8 cellular contexts compared by ENCODE assay signal in the genomic region with DNA sequence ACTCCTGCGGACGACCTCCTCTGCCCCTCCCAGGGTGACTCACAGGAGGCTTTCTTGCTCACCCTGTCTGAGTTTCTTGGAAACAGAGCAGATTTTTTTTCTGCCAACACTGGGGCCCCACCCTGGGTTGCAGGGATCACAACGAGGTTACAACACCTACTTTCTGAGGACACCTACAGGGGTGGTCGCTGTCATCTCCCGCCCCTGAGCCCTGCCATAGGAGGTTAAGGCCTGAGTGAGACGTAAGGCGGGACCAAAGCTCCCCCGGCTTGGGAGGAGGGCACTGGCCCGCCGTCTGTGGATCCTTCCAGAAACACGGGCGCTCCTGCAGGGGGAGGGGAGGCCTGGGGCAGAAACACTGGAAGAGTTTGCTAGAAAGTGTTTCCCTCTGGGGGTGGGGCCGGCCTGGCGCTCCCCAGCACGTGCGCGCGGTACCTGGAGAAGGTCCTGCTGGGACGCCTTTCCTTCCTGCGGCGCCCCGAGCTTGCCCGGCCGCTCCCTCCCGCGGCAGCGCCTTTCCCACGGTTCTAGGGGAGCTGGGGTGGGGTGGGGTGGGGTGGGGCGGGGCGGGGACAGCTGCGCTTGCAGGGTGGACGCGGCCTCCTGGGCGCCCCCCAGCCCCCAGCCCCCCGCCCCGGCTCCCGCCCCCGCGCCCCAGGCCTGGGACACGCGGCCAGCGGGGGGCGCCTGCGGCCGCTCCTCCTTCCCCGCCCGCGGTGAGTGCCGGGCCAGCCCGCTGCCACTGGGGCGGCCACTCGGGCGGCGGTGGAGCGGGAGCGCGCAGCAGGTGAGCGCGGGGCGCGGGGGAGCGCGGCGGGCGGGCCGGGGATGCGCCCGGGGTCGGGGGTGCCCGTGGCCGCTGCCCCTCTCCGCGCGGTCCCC. TPM values are rescaled to one million over a fixed set of nuclear protein-coding genes. Genes with fewer than 3 reads are reported as not detected.
DNase-seq lines count a peak whose midpoint lies in the region; ATAC-seq and TF ChIP-seq lines count a peak whose summit lies in the region.

No MANE protein-coding gene starts in this region.

- H3K9me3 Mint-ChIP-seq in activated CD8-positive, alpha-beta memory T cell treated with anti-CD3 and anti-CD28 coated beads, Interleukin-2, amount 10 ng/mL, durations not matched to agents 7 days and 5 days (ENCODE audit: low read depth), result no peaks in the 10 kb centered on the region
- no peaks in the 10 kb centered on the region for H3K9me3 Mint-ChIP-seq in naive B cell

- peaks cover 30% of the 10 kb centered on the region for H3K4me1 Mint-ChIP-seq in activated CD8-positive, alpha-beta memory T cell treated with anti-CD3 and anti-CD28 coated beads, Interleukin-2, amount 10 ng/mL, durations not matched to agents 7 days and 5 days
- H3K4me1 Mint-ChIP-seq in naive B cell, result peaks cover 6 to 11% (median 9%) of the 10 kb centered on the region in 3 donors

- peak; percentile 52 for DNase-seq in HCEC 1CT
- peak; percentile 47 for DNase-seq in NCI-H1105 (lab: John Stamatoyannopoulos, UW)
- DNase-seq in activated CD8-positive, alpha-beta memory T cell treated with anti-CD3 and anti-CD28 coated beads, Interleukin-2, amount 10 ng/mL, durations not matched to agents 7 days and 5 days, result peak; percentile 87
- peak; percentile 55 for DNase-seq in naive B cell
- peak in 1 of 2 donors; percentile 86 for DNase-seq in suprapubic skin (ENCODE audit: low spot score in 2 of 2)

- H3K9me3 ChIP-seq in suprapubic skin, result no peaks in the 10 kb centered on the region

- 0% methylated on average over 8 of the region's 74 CpGs for WGBS in suprapubic skin

- CTCF ChIA-PET in activated CD8-positive, alpha-beta memory T cell treated with anti-CD3 and anti-CD28 coated beads, Interleukin-2, amount 10 ng/mL, durations not matched to agents 7 days and 5 days (lab: Charles Lee), result interaction anchor here (0.7 to 2.7 kb wide), 15 partner anchors 9 to 221 kb away, joined by 3 to 11 read pairs (median 4); a partner anchor contains a TSS

- TF ChIP-seq CTCF in GM12874 (IDR thresholded peaks at IDR 0.05; ENCODE audit: insufficient read depth, low read depth, low read length), result peak; percentile 48
- peak in 1 of 2 donors; percentile 24 for TF ChIP-seq CTCF in suprapubic skin (IDR thresholded peaks at IDR 0.05)

- no peaks in the 10 kb centered on the region for H3K36me3 Mint-ChIP-seq in activated CD8-positive, alpha-beta memory T cell treated with anti-CD3 and anti-CD28 coated beads, Interleukin-2, amount 10 ng/mL, durations not matched to agents 7 days and 5 days
- no peaks in the 10 kb centered on the region for H3K36me3 Mint-ChIP-seq in naive B cell

- peak overlapping the region; percentile 68 for H3K4me3 ChIP-seq in suprapubic skin

- TF ChIP-seq POLR2A in suprapubic skin (IDR thresholded peaks at IDR 0.05), result no peak

- peak overlapping the region; percentile 44 for H3K27ac ChIP-seq in suprapubic skin

- no peaks in the 10 kb centered on the region for H3K36me3 ChIP-seq in suprapubic skin

- H3K4me1 ChIP-seq in suprapubic skin, result peaks cover 33% of the 10 kb centered on the region

- no peak for TF ChIP-seq EP300 in suprapubic skin (IDR thresholded peaks at IDR 0.05)

- ATAC-seq in activated CD8-positive, alpha-beta memory T cell treated with anti-CD3 and anti-CD28 coated beads, Interleukin-2, amount 10 ng/mL, durations not matched to agents 7 days and 5 days, result peak; percentile 76
- peak; percentile 92 for ATAC-seq in esophagus mucosa
- peak; percentile 83 to 89 for ATAC-seq in naive B cell (ENCODE audit: low read depth in 2 of 2)
- no peak for ATAC-seq in GM18858 (IDR thresholded peaks at IDR 0.05; ENCODE audit: unreplicated experiment)

- H3K27me3 Mint-ChIP-seq in activated CD8-positive, alpha-beta memory T cell treated with anti-CD3 and anti-CD28 coated beads, Interleukin-2, amount 10 ng/mL, durations not matched to agents 7 days and 5 days, result peaks cover 12% of the 10 kb centered on the region
- peaks cover 0 to 20% (median 0%) of the 10 kb centered on the region in 3 donors for H3K27me3 Mint-ChIP-seq in naive B cell

- no peaks in the 10 kb centered on the region for H3K27me3 ChIP-seq in suprapubic skin

- peak overlapping the region; percentile 74 for H3K4me3 Mint-ChIP-seq in activated CD8-positive, alpha-beta memory T cell treated with anti-CD3 and anti-CD28 coated beads, Interleukin-2, amount 10 ng/mL, durations not matched to agents 7 days and 5 days
- H3K4me3 Mint-ChIP-seq in naive B cell, result peak overlapping the region; percentile 68 to 89 (median 82)

- H3K27ac Mint-ChIP-seq in activated CD8-positive, alpha-beta memory T cell treated with anti-CD3 and anti-CD28 coated beads, Interleukin-2, amount 10 ng/mL, durations not matched to agents 7 days and 5 days, result peak overlapping the region; percentile 80
- H3K27ac Mint-ChIP-seq in naive B cell, result peak overlapping the region in 2 of 6 donors; percentile 59 to 78

RNA-seq across cellular contexts. Expression of a gene that starts 20.7 kb away (rescaled TPM):
- 100 to 1,000 TPM; 131 to 232 TPM for total RNA-seq in activated CD8-positive, alpha-beta memory T cell treated with anti-CD3 and anti-CD28 coated beads, Interleukin-2, amount 10 ng/mL, durations not matched to agents 7 days and 5 days
- total RNA-seq in esophagus mucosa (26.8 TPM), suprapubic skin (10 to 100 TPM; 15.0 to 23.3 (median 16.9) TPM)
- polyA plus RNA-seq in naive B cell (ENCODE audit: low read depth in 6 of 6), result 10 to 100 TPM; 23.0 to 42.8 (median 35.9) TPM
